ENCODE assay signal across 10 cellular contexts in genomic region chr2:112216158-112216557, GRCh38. TPM values are rescaled to one million over a fixed set of nuclear protein-coding genes. Genes with fewer than 3 reads are reported as not detected.
DNase-seq lines count a peak whose midpoint lies in the region; ATAC-seq, FAIRE-seq and TF ChIP-seq lines count a peak whose summit lies in the region.
"Had no signal": no experiment of that assay in that cellular context is flagged by ENCODE, and none has a peak within 500 bp of the region (broad histone marks: within the 10 kb centered on the region; RNA-seq: fewer than 3 reads in every experiment).

No MANE protein-coding gene starts in this region.

- no peak overlapping the region for H4K91ac ChIP-seq in neuronal stem cell (ENCODE audit: low read depth, low read length, poor library complexity)

- no peak overlapping the region for H3K18ac ChIP-seq in neuronal stem cell (ENCODE audit: low read length)

- no peak overlapping the region for H2BK15ac ChIP-seq in neuronal stem cell (ENCODE audit: low read length)

- H3K27me3 ChIP-seq in neuronal stem cell (ENCODE audit: control insufficient read depth in 3 of 3, insufficient read depth in 3 of 3, low read depth in 1 of 3, low read length in 3 of 3) (no peaks in the 10 kb centered on the region), upper lobe of left lung (no peaks in the 10 kb centered on the region)

- no peak overlapping the region for H2BK12ac ChIP-seq in neuronal stem cell (ENCODE audit: low read length)

- no peak overlapping the region for H3K4ac ChIP-seq in neuronal stem cell (ENCODE audit: low read length)

- DNase-seq in AG10803 (ENCODE audit: low read depth) (peak; percentile 3), HTR-8/SVneo (ENCODE audit: insufficient read length, low spot score) (peak; percentile 12), hepatic stellate cell (ENCODE audit: low spot score) (peak; percentile 18), neuronal stem cell (ENCODE audit: low spot score) (no peak), upper lobe of left lung (no peak)
- DNase-seq: left ventricle myocardium inferior, NCI-H69 had no signal

- no peak overlapping the region for H3K23ac ChIP-seq in neuronal stem cell (ENCODE audit: low read depth, low read length, poor library complexity)

- H4K8ac ChIP-seq in neuronal stem cell (ENCODE audit: low read depth, low read length): no peak overlapping the region

- H3K4me3 ChIP-seq in AG10803 (ENCODE audit: low read length): no peak overlapping the region
- no peak overlapping the region for H3K4me3 ChIP-seq in neuronal stem cell (ENCODE audit: low read length in 2 of 2)
- no peak overlapping the region for H3K4me3 ChIP-seq in upper lobe of left lung
- H3K4me3 ChIP-seq: left ventricle myocardium inferior had no signal

- H3K27ac ChIP-seq in VCaP (no peak overlapping the region), neuronal stem cell (replicated peaks; ENCODE audit: low read length) (no peak overlapping the region), upper lobe of left lung (no peak overlapping the region)
- H3K27ac ChIP-seq: left ventricle myocardium inferior had no signal

- no peak overlapping the region for H3K14ac ChIP-seq in neuronal stem cell (ENCODE audit: low read length)

- TF ChIP-seq CTCF in AG10803 (conservative IDR thresholded peaks at IDR 0.05; ENCODE audit: low read length) (peak; percentile 28), VCaP (conservative IDR thresholded peaks at IDR 0.05) (peak; percentile 16; the same call in 1 of the 2 replicates), upper lobe of left lung (IDR thresholded peaks at IDR 0.05) (no peak)

- H2BK5ac ChIP-seq in neuronal stem cell (ENCODE audit: low read length): no peak overlapping the region

- H3K4me2 ChIP-seq in neuronal stem cell (ENCODE audit: insufficient read depth, low read length, poor library complexity, severe bottlenecking): no peak overlapping the region

- no peak overlapping the region for H2AK5ac ChIP-seq in neuronal stem cell (ENCODE audit: low read depth, low read length)

- H3K4me1 ChIP-seq in neuronal stem cell (ENCODE audit: control insufficient read depth in 2 of 2, insufficient read depth in 1 of 2, low read depth in 1 of 2, low read length in 2 of 2) (no peaks in the 10 kb centered on the region), upper lobe of left lung (no peaks in the 10 kb centered on the region)

- ATAC-seq in upper lobe of left lung (ENCODE audit: low FRiP score in 2 of 2): no peak
- no peak for ATAC-seq in HG03280 (IDR thresholded peaks at IDR 0.05; ENCODE audit: unreplicated experiment)
- ATAC-seq in GM21390 (IDR thresholded peaks at IDR 0.05; ENCODE audit: unreplicated experiment): no peak

- no peak for TF ChIP-seq POLR2A in upper lobe of left lung (IDR thresholded peaks at IDR 0.05)

- TF ChIP-seq EP300 in upper lobe of left lung (IDR thresholded peaks at IDR 0.05): no peak

- H2AFZ ChIP-seq in neuronal stem cell (ENCODE audit: low read length): no peak overlapping the region

- no CpG with 5 or more reads among the region's 3 CpGs for WGBS in neuronal stem cell (ENCODE audit: extremely low coverage in 2 of 2, insufficient read length in 2 of 2, insufficient replicate concordance in 1 of 2), 2 donors
- WGBS in upper lobe of left lung, 2 donors: 93 to 94% methylated on average over 3 of the region's 3 CpGs

- H3K36me3 ChIP-seq in neuronal stem cell (replicated peaks in 1 of 2; ENCODE audit: control insufficient read depth in 2 of 2, insufficient read depth in 2 of 2, low read length in 2 of 2): peaks cover 8 to 44% of the 10 kb centered on the region in 2 donors
- H3K36me3 ChIP-seq in upper lobe of left lung: peaks cover 0 to 14% (median 0%) of the 10 kb centered on the region in 4 donors

- no peaks in the 10 kb centered on the region for H3K79me1 ChIP-seq in neuronal stem cell (ENCODE audit: low read depth, low read length)

- no peak overlapping the region for H2BK120ac ChIP-seq in neuronal stem cell (ENCODE audit: low read depth, low read length)

- no peak overlapping the region for H3K9ac ChIP-seq in neuronal stem cell (ENCODE audit: low read depth, low read length, poor library complexity)

- H3K9me3 ChIP-seq in neuronal stem cell (replicated peaks in 1 of 2; ENCODE audit: control insufficient read depth in 2 of 2, insufficient read depth in 1 of 2, low read depth in 1 of 2, low read length in 2 of 2) (peaks cover 4 to 23% of the 10 kb centered on the region in 2 donors), upper lobe of left lung (peaks cover 0 to 11% (median 0%) of the 10 kb centered on the region in 4 donors)

- FAIRE-seq in HTR-8/SVneo (lab: Jason Lieb, UNC): no peak

RNA-seq across cellular contexts. Expression of gene ZC3H8, which starts 38.7 kb away (rescaled TPM):
- 25.2 TPM for polyA plus RNA-seq in neuronal stem cell (2013, experiment 1 of 2)
- polyA plus RNA-seq in neuronal stem cell (2013, experiment 2 of 2): 24.5 TPM
- total RNA-seq in upper lobe of left lung: 10 to 100 TPM in 3 of 6 donors, 1 to 10 TPM in 3; 4.3 to 92.2 (median 10.1) TPM

RNA-seq across cellular contexts. Expression of gene ZC3H6, which starts 59.2 kb away (rescaled TPM):
- polyA plus RNA-seq in neuronal stem cell (2013, experiment 1 of 2): 22.9 TPM
- 21.3 TPM for polyA plus RNA-seq in neuronal stem cell (2013, experiment 2 of 2)
- total RNA-seq in upper lobe of left lung: 10 to 100 TPM in 3 of 6 donors, 1 to 10 TPM in 3; 4.8 to 18.5 (median 11.7) TPM

Comparison
In these comparisons a context has a peak if more than half of its experiments do, and no peak if none do; other contexts are left out.
1. DNase-seq: peak in AG10803 (single experiment), HTR-8/SVneo (single experiment) and hepatic stellate cell (single experiment); none in neuronal stem cell (single experiment) and upper lobe of left lung (0 of 2).
2. CTCF ChIP-seq: peak in AG10803 (single experiment) and VCaP (single experiment); none in upper lobe of left lung (0 of 6).